In genomic region chr17:38257013-38257621, GRCh38 we compare ENCODE assay signal across 8 cellular contexts. TPM values are rescaled to one million over a fixed set of nuclear protein-coding genes. Genes with fewer than 3 reads are reported as not detected.
DNase-seq lines count a peak whose midpoint lies in the region; ATAC-seq, FAIRE-seq and TF ChIP-seq lines count a peak whose summit lies in the region.
"Not testable (repeated sequence)": the region's sequence is repeated elsewhere in the genome, so short reads cannot be mapped to it uniquely, and the experiment has no call there.

No MANE protein-coding gene starts in this region.

- DNase-seq in A549 (ENCODE audit: low read depth in 1 of 2, low spot score in 1 of 2) (peak; percentile 72 to 89), NCI-H2171 treated with DMSO at 0.1 percent for 48 hours (lab: John Stamatoyannopoulos, UW) (peak; percentile 84), brain pericyte (ENCODE audit: low read depth, low spot score) (peak; percentile 25)

- peak; percentile 83 to 88 for ATAC-seq in A549
- peak; percentile 82 for ATAC-seq in GM18867 (IDR thresholded peaks at IDR 0.05; ENCODE audit: unreplicated experiment)
- ATAC-seq in HG03066 (IDR thresholded peaks at IDR 0.05; ENCODE audit: low read depth, unreplicated experiment), result peak; percentile 57

- not testable (repeated sequence) for TF ChIP-seq CTCF in A549 (IDR thresholded peaks at IDR 0.05); VCaP (conservative IDR thresholded peaks at IDR 0.05)

- CTCF ChIA-PET in A549 (lab: Yijun Ruan, JAX), result not testable (repeated sequence)

- peak overlapping the region; percentile 58 for H3K9ac ChIP-seq in skeletal muscle satellite cell (ENCODE audit: low read depth, low read length)

- peak overlapping the region; percentile 81 for H3K4me3 ChIP-seq in A549
- H3K4me3 ChIP-seq in iPS-18c (ENCODE audit: insufficient read depth, low read depth, low read length), result peak overlapping the region; percentile 41; the same call in 1 of the 2 replicates
- peak overlapping the region; percentile 60 for H3K4me3 ChIP-seq in skeletal muscle satellite cell (ENCODE audit: low read length)

- TF ChIP-seq EP300 in A549 (IDR thresholded peaks at IDR 0.05), result not testable (repeated sequence)

- not testable (repeated sequence) for H3K27me3 ChIP-seq in skeletal muscle satellite cell (ENCODE audit: control insufficient read depth, insufficient read depth, low read length)

- H3K4me2 ChIP-seq in A549 (peak overlapping the region; percentile 73), skeletal muscle satellite cell (ENCODE audit: low read length) (peak overlapping the region; percentile 77)

- TF ChIP-seq RAD21 in A549 (conservative IDR thresholded peaks at IDR 0.05 in 1 of 2, IDR thresholded peaks at IDR 0.05 in 1 of 2), result not testable (repeated sequence)

- no CpG with 5 or more reads among the region's 73 CpGs for WGBS in A549 (ENCODE audit: missing lambda C conversion rate)

- H3K27ac ChIP-seq in A549 (peak overlapping the region; percentile 92 to 99), VCaP (peak overlapping the region; percentile 90)

- not testable (repeated sequence) for H3K36me3 ChIP-seq in skeletal muscle satellite cell (ENCODE audit: insufficient read depth, low read length)

- peak; percentile 35; the same call in 1 of the 2 replicates for TF ChIP-seq POLR2A in A549 (IDR thresholded peaks at IDR 0.05; ENCODE audit: low read length)

- H3K4me1 ChIP-seq in A549, result peaks cover 17% of the 10 kb centered on the region
- not testable (repeated sequence) for H3K4me1 ChIP-seq in skeletal muscle satellite cell (ENCODE audit: control insufficient read depth, insufficient read depth, low read length)

- POLR2A ChIA-PET in A549 (lab: Yijun Ruan, JAX), result interaction anchor here (0.6 kb wide), 1 partner anchor 513 kb away, joined by 3 read pairs; no protein-coding TSS in a partner anchor

- FAIRE-seq in A549 (lab: Jason Lieb, UNC), result not testable (repeated sequence)

- H3K9me3 ChIP-seq in A549; iPS-18c (ENCODE audit: control insufficient read depth, insufficient read depth, low read length); skeletal muscle satellite cell (replicated peaks; ENCODE audit: low read length): not testable (repeated sequence)

TF ChIP-seq in A549, 52 proteins besides CTCF, POLR2A, EP300 and RAD21:
- TF ChIP-seq ATOH8 (CRISPR knock-in tag; IDR thresholded peaks at IDR 0.05; ENCODE audit: low read depth) (peak; percentile 61; the same call in 1 of the 2 replicates), HOXB5 (CRISPR knock-in tag; IDR thresholded peaks at IDR 0.05) (peak; percentile 36; the same call in 1 of the 2 replicates)

RNA-seq across cellular contexts. Expression of gene MRPL45, which starts 39.9 kb away (rescaled TPM):
- 129 and 134 TPM in 2 replicates for polyA plus RNA-seq in A549 (2011; rRNA removed)
- polyA plus RNA-seq in A549 (2012; cell fraction: cytosol; rRNA removed), result 60.1 and 60.9 TPM in 2 replicates
- polyA plus RNA-seq in A549 (2012; cell fraction: nucleus; rRNA removed), result 26.9 and 47.3 TPM in 2 replicates
- 69.6 to 70.6 TPM (median 69.8 TPM) in 3 replicates for polyA plus RNA-seq in A549 (2017; fragmentation: RNase III; extraction: RNeasy Plus Mini Kit Qiagen cat#74134 plus additional on column Dnase treatment)
- polyA minus RNA-seq in A549 (2011; rRNA and poly(A)+ RNA removed), result 52.2 and 64.1 TPM in 2 replicates
- total RNA-seq in skeletal muscle satellite cell (2012; rRNA removed), result 29.3 and 37.5 TPM in 2 replicates

Comparison
In these comparisons a context has a peak if more than half of its experiments do, and no peak if none do; other contexts are left out.
1. Peak in every context shown above with its lines: DNase-seq, ATAC-seq, H3K4me3 ChIP-seq and H3K27ac ChIP-seq.
2. DNase-seq: peak in every context shown above with its lines; median percentile 84 in NCI-H2171 treated with DMSO at 0.1 percent for 48 hours; 80 in A549; 25 in brain pericyte.